In genomic region chr7:121516791-121517305, GRCh38 we compare ENCODE assay signal across 16 cellular contexts.
DNase-seq lines count a peak whose midpoint lies in the region; ATAC-seq and TF ChIP-seq lines count a peak whose summit lies in the region.
"Had no signal": no experiment of that assay in that cellular context is flagged by ENCODE, and none has a peak within 500 bp of the region (broad histone marks: within the 10 kb centered on the region; RNA-seq: fewer than 3 reads in every experiment).

No MANE protein-coding gene starts in this region.

- H3K9me3 ChIP-seq in muscle layer of colon (ENCODE audit: low read length) (no peaks in the 10 kb centered on the region), uterus (no peaks in the 10 kb centered on the region)

- DNase-seq in AG10803 (ENCODE audit: low read depth) (peak; percentile 13), fibroblast of the aortic adventitia (ENCODE audit: low read depth) (peak; percentile 71), uterus (peak; percentile 47 to 68), foreskin fibroblast (no peak), SKM-1 (lab: John Stamatoyannopoulos, UW; ENCODE audit: unreplicated experiment) (no peak)
- DNase-seq: 8988T; Calu3; CD8-positive, alpha-beta T cell; DMS79 treated with DMSO at 0.1 percent for 48 hours; GF-D8; GOT3; H7; IMR-90 had no signal

- peak overlapping the region; percentile 12 for H3K27ac ChIP-seq in muscle layer of colon (ENCODE audit: low read depth, low read length)
- peak overlapping the region; percentile 61 to 71 for H3K27ac ChIP-seq in uterus

- TF ChIP-seq CTCF in AG10803 (conservative IDR thresholded peaks at IDR 0.05; ENCODE audit: low read length) (no peak), fibroblast of the aortic adventitia (IDR thresholded peaks at IDR 0.05; ENCODE audit: insufficient read depth, low read length) (no peak), uterus (IDR thresholded peaks at IDR 0.05) (no peak), foreskin fibroblast (IDR thresholded peaks at IDR 0.05; ENCODE audit: low read depth, low read length) (no peak)

- H3K4me1 ChIP-seq in muscle layer of colon (ENCODE audit: insufficient read depth, low read length) (peaks cover 31% of the 10 kb centered on the region), uterus (peaks cover 3 to 6% of the 10 kb centered on the region in 2 donors)

- no peak for TF ChIP-seq POLR2A in uterus (IDR thresholded peaks at IDR 0.05)

- no peaks in the 10 kb centered on the region for H3K27me3 ChIP-seq in muscle layer of colon (ENCODE audit: control insufficient read depth in 1 of 2, insufficient read depth in 2 of 2, low read length in 2 of 2)
- no peaks in the 10 kb centered on the region for H3K27me3 ChIP-seq in uterus
- H3K27me3 ChIP-seq: BLaER1 treated with 17β-estradiol and CSF1 and Interleukin-3, amounts not matched to agents 10 nM and 100 nM had no signal

- H3K36me3 ChIP-seq in muscle layer of colon (ENCODE audit: insufficient read depth, low read length) (no peaks in the 10 kb centered on the region), uterus (no peaks in the 10 kb centered on the region)
- H3K36me3 ChIP-seq: BLaER1 treated with 17β-estradiol and CSF1 and Interleukin-3, amounts not matched to agents 10 nM and 100 nM had no signal

- ATAC-seq in HG03045 (IDR thresholded peaks at IDR 0.05; ENCODE audit: unreplicated experiment): no peak
- ATAC-seq: CD8-positive, alpha-beta T cell had no signal

- intact Hi-C loops in uterus (cut with DNase I; ENCODE audit: low total_unique reads): no loop called here

- no peak overlapping the region for H3K9ac ChIP-seq in muscle layer of colon (ENCODE audit: low read length)
- H3K9ac ChIP-seq: BLaER1 treated with 17β-estradiol and CSF1 and Interleukin-3, amounts not matched to agents 10 nM and 100 nM had no signal

- no peak overlapping the region for H3K4me3 ChIP-seq in AG10803 (ENCODE audit: low read length)
- no peak overlapping the region for H3K4me3 ChIP-seq in fibroblast of the aortic adventitia (ENCODE audit: low read depth, low read length)
- no peak overlapping the region for H3K4me3 ChIP-seq in muscle layer of colon (ENCODE audit: low read depth in 1 of 2, low read length in 2 of 2)
- H3K4me3 ChIP-seq in uterus: no peak overlapping the region
- H3K4me3 ChIP-seq in foreskin fibroblast (ENCODE audit: low read depth in 1 of 2, low read length in 2 of 2): no peak overlapping the region
- H3K4me3 ChIP-seq: BLaER1 treated with 17β-estradiol and CSF1 and Interleukin-3, amounts not matched to agents 10 nM and 100 nM had no signal

Comparison
In these comparisons a context has a peak if more than half of its experiments do, and no peak if none do; other contexts are left out.
1. DNase-seq: peak in AG10803 (single experiment), fibroblast of the aortic adventitia (single experiment) and uterus (2 of 2); none in foreskin fibroblast (0 of 2) and SKM-1 (single experiment).